Comparison of ENCODE assay signal across 8 cellular contexts in genomic region chr4:180059216-180059881, GRCh38.
A peak's percentile ranks its signal among the peaks of the same experiment; 100 is the strongest.
DNase-seq lines count a peak whose midpoint lies in the region; ATAC-seq, FAIRE-seq and TF ChIP-seq lines count a peak whose summit lies in the region.

No MANE protein-coding gene starts in this region.

- peak overlapping the region; percentile 84 for H3K4me2 ChIP-seq in GM12878 (ENCODE audit: control insufficient read depth, insufficient read depth)

- H3K36me3 ChIP-seq in cardiac muscle cell (no peaks in the 10 kb centered on the region), GM12878 (ENCODE audit: control insufficient read depth in 2 of 2, insufficient read depth in 2 of 2, low read length in 1 of 2) (no peaks in the 10 kb centered on the region), suprapubic skin (no peaks in the 10 kb centered on the region)

- TF ChIP-seq POLR2A in GM12878 (IDR thresholded peaks at IDR 0.05; ENCODE audit: low read depth, low read length) (no peak), suprapubic skin (IDR thresholded peaks at IDR 0.05) (no peak)

- SMC1A ChIA-PET in GM12878 (lab: Charles Lee; ENCODE audit: uncharacterized antibody, unreplicated experiment), result no interaction called here

- CTCF ChIA-PET in GM12878 (lab: Yijun Ruan, JAX), result no interaction called here

- H3K4me3 ChIP-seq in cardiac muscle cell (peak overlapping the region; percentile 86), GM12878 (peak overlapping the region; percentile 47; the same call in 1 of the 2 replicates), suprapubic skin (peak overlapping the region; percentile 60)

- ATAC-seq in left ventricle myocardium superior (no peak), GM12878 (no peak)

- H3K27me3 ChIP-seq in cardiac muscle cell (peaks cover 64% of the 10 kb centered on the region), GM12878 (replicated peaks in 1 of 2; ENCODE audit: control insufficient read depth in 2 of 2, insufficient read depth in 2 of 2, low read length in 1 of 2) (peaks cover 5 to 8% of the 10 kb centered on the region in 2 experiments; a peak in 3 of 4 replicates), suprapubic skin (peaks cover 53% of the 10 kb centered on the region)

- H3K27ac ChIP-seq in cardiac muscle cell, result no peak overlapping the region
- H3K27ac ChIP-seq in GM12878 (ENCODE audit: control insufficient read depth, insufficient read depth), result no peak overlapping the region
- no peak overlapping the region for H3K27ac ChIP-seq in suprapubic skin

- H3K4me1 ChIP-seq in cardiac muscle cell (ENCODE audit: low read depth) (no peaks in the 10 kb centered on the region), GM12878 (ENCODE audit: control insufficient read depth, insufficient read depth, low read length) (no peaks in the 10 kb centered on the region), suprapubic skin (peaks cover 25% of the 10 kb centered on the region)

- FAIRE-seq in GM12878 (lab: Jason Lieb, UNC) (no peak), RCC 7860 (lab: Jason Lieb, UNC) (no peak)

- POLR2A ChIA-PET in GM12878 (lab: Charles Lee), result no interaction called here

- peak; percentile 1 to 57 for DNase-seq in cardiac muscle cell (ENCODE audit: low read depth in 1 of 2, low spot score in 1 of 2)
- no peak for DNase-seq in left ventricle myocardium superior
- DNase-seq in HuH-7.5 (ENCODE audit: low spot score), result peak; percentile 1
- no peak for DNase-seq in GM12878 (ENCODE audit: low read depth, low spot score)
- DNase-seq in left kidney (ENCODE audit: low read depth, low spot score), result peak; percentile 72
- no peak for DNase-seq in suprapubic skin (ENCODE audit: low spot score in 2 of 2)
- no peak for DNase-seq in NCI-H2171 (lab: John Stamatoyannopoulos, UW)
- no peak for DNase-seq in RCC 7860 (ENCODE audit: low spot score)

- in situ Hi-C loops in GM12878 (cut with MboI), result no loop called here

- H3K9me3 ChIP-seq in cardiac muscle cell (ENCODE audit: low read depth), result no peaks in the 10 kb centered on the region
- H3K9me3 ChIP-seq in GM12878 (replicated peaks; ENCODE audit: control insufficient read depth, insufficient read depth, low read length), result no peaks in the 10 kb centered on the region
- no peaks in the 10 kb centered on the region for H3K9me3 ChIP-seq in suprapubic skin

- no peak overlapping the region; the same call in 1 of the 2 replicates for H2AFZ ChIP-seq in GM12878 (ENCODE audit: control insufficient read depth, low read depth, low read length)

- TF ChIP-seq CTCF in cardiac muscle cell (IDR thresholded peaks at IDR 0.05; ENCODE audit: low read depth, low read length) (no peak), GM12878 (IDR thresholded peaks at IDR 0.05 in 2 of 3, conservative IDR thresholded peaks at IDR 0.05 in 1 of 3; ENCODE audit: control insufficient read depth in 2 of 3, extremely low read depth in 1 of 3, insufficient read depth in 1 of 3, low read depth in 3 of 3, low read length in 3 of 3) (no peak), suprapubic skin (IDR thresholded peaks at IDR 0.05) (no peak)

- intact Hi-C loops in left ventricle myocardium superior (cut with micrococcal nuclease) (no loop called here), GM12878 (cut with micrococcal nuclease; ENCODE audit: unreplicated experiment) (no loop called here)

- no peaks in the 10 kb centered on the region for H3K79me2 ChIP-seq in GM12878 (ENCODE audit: control insufficient read depth, insufficient read depth, low read length)

- no peaks in the 10 kb centered on the region for H4K20me1 ChIP-seq in GM12878 (ENCODE audit: control insufficient read depth, insufficient read depth)

- TF ChIP-seq RAD21 in GM12878 (IDR thresholded peaks at IDR 0.05; ENCODE audit: insufficient read depth, low read depth, low read length), result no peak

- RAD21 ChIA-PET in GM12878 (lab: Charles Lee; ENCODE audit: unreplicated experiment), result no interaction called here

- no TSS peak for BruUV-seq in GM12878 (replicated peaks; lab: Mats Ljungman, UMichigan)

- TF ChIP-seq EP300 in GM12878 (IDR thresholded peaks at IDR 0.05; ENCODE audit: borderline replicate concordance in 1 of 2, control insufficient read depth in 1 of 2, low read depth in 2 of 2, low read length in 2 of 2), result no peak
- TF ChIP-seq EP300 in suprapubic skin (IDR thresholded peaks at IDR 0.05), result no peak

- H3K9ac ChIP-seq in GM12878 (ENCODE audit: control insufficient read depth, insufficient read depth, low read length), result peak overlapping the region; percentile 10; the same call in 1 of the 2 replicates

- 5% methylated on average over 38 of the region's 44 CpGs for WGBS in GM12878 (ENCODE audit: insufficient coverage, insufficient replicate concordance, low lambda C conversion rate, missing lambda C conversion rate)
- under 1% methylated on average over 38 of the region's 44 CpGs for WGBS in suprapubic skin

TF ChIP-seq in GM12878, 131 proteins besides CTCF, POLR2A, EP300 and RAD21:
- no peak for TF ChIP-seq BCLAF1 (IDR thresholded peaks at IDR 0.05)
- no peak for TF ChIP-seq FOS (IDR thresholded peaks at IDR 0.05; ENCODE audit: borderline replicate concordance, extremely low read depth, insufficient read length)
- TF ChIP-seq LARP7 (IDR thresholded peaks at IDR 0.05), result no peak
- TF ChIP-seq MLLT1 (IDR thresholded peaks at IDR 0.05), result no peak

Comparison
In these comparisons a context has a peak if more than half of its experiments do, and no peak if none do; other contexts are left out.
1. DNase-seq: peak in cardiac muscle cell (2 of 2), HuH-7.5 (single experiment) and left kidney (single experiment); none in left ventricle myocardium superior (single experiment), GM12878 (single experiment), suprapubic skin (0 of 2), NCI-H2171 (single experiment) and RCC 7860 (single experiment).
2. Peak in every context shown above with its lines, with median percentiles within 50 percentile points of each other: H3K4me3 ChIP-seq.